ENCODE assay signal across 2 cellular contexts in the genomic region with DNA sequence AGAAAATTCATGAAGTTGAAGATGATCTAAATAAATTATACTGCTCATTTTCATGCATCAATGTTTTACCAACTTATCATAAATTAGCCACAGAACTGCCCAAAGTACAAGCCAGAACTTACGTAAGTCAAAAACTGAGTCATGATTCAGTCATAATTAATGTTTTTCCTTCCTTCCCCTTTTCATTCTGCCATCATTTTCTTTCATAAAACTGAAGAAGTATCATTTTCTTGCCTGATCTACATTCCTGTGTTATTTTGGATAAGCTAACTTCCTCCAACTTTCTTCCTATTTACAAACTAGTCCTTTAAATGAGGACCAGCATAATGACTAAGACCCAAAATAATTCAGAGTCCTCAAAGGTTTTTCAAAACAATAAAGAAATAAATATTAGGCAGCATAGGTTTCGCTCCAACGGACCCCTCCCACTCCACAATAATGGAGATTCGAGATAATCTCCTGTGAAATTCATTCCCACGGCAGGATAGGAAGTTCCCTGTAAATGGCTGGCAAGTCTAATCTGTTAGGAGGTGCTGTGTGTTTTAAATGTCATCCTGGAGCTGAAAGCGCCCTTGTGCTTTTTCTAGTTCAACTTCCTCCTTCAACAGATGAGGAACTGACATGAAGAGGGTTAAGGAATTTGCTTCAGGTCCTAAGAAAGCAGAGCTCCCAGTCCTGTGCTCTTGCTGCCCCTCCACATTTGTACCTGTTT.
A peak's percentile ranks its signal among the peaks of the same experiment; 100 is the strongest.
TF ChIP-seq lines count a peak whose summit lies in the region.

No MANE protein-coding gene starts in this region.

TF ChIP-seq in liver, 16 proteins besides CTCF, POLR2A, EP300 and RAD21:
- TF ChIP-seq YY1 (IDR thresholded peaks at IDR 0.05) (peak; percentile 20), JUND (IDR thresholded peaks at IDR 0.05) (peak in 1 of 2 donors; percentile 19), NR2F2 (IDR thresholded peaks at IDR 0.05) (no peak), EGR1 (IDR thresholded peaks at IDR 0.05; ENCODE audit: low read depth in 2 of 2) (no peak)

TF ChIP-seq in HepG2, 621 proteins besides CTCF, POLR2A, EP300 and RAD21:
- TF ChIP-seq SIX4 (CRISPR knock-in tag; IDR thresholded peaks at IDR 0.05), result no peak
